1 cellular context compared by ENCODE assay signal in genomic region chr22:27473533-27473932, GRCh38.
TF ChIP-seq lines count a peak whose summit lies in the region.

No MANE protein-coding gene starts in this region.

TF ChIP-seq in HCT116, 20 proteins besides CTCF, POLR2A, EP300 and RAD21:
- TF ChIP-seq ZFX (IDR thresholded peaks at IDR 0.05) (no peak), EZH2phosphoT487 (IDR thresholded peaks at IDR 0.05; ENCODE audit: borderline replicate concordance) (no peak), POLR2AphosphoS5 (IDR thresholded peaks at IDR 0.05; ENCODE audit: low read depth, low read length) (no peak), JUND (IDR thresholded peaks at IDR 0.05) (no peak), EZH2 (IDR thresholded peaks at IDR 0.05) (no peak), FOSL1 (IDR thresholded peaks at IDR 0.05; ENCODE audit: low read depth) (no peak), TCF7L2 (IDR thresholded peaks at IDR 0.05; ENCODE audit: borderline replicate concordance, extremely low read depth, insufficient read depth, insufficient read length) (no peak), ELF1 (IDR thresholded peaks at IDR 0.05; ENCODE audit: borderline replicate concordance, low read depth) (no peak), SRF (IDR thresholded peaks at IDR 0.05; ENCODE audit: low read depth) (no peak), CEBPB (IDR thresholded peaks at IDR 0.05; ENCODE audit: low read depth) (no peak), ATF3 (IDR thresholded peaks at IDR 0.05) (no peak), SP1 (IDR thresholded peaks at IDR 0.05; ENCODE audit: low read depth) (no peak), YY1 (IDR thresholded peaks at IDR 0.05; ENCODE audit: extremely low read depth, insufficient replicate concordance, low read depth, low read length) (no peak), EGR1 (IDR thresholded peaks at IDR 0.05; ENCODE audit: low read depth) (no peak)
- TF ChIP-seq, protein P1, sequence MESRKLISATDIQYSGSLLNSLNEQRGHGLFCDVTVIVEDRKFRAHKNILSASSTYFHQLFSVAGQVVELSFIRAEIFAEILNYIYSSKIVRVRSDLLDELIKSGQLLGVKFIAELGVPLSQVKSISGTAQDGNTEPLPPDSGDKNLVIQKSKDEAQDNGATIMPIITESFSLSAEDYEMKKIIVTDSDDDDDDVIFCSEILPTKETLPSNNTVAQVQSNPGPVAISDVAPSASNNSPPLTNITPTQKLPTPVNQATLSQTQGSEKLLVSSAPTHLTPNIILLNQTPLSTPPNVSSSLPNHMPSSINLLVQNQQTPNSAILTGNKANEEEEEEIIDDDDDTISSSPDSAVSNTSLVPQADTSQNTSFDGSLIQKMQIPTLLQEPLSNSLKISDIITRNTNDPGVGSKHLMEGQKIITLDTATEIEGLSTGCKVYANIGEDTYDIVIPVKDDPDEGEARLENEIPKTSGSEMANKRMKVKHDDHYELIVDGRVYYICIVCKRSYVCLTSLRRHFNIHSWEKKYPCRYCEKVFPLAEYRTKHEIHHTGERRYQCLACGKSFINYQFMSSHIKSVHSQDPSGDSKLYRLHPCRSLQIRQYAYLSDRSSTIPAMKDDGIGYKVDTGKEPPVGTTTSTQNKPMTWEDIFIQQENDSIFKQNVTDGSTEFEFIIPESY (IDR thresholded peaks at IDR 0.05; ENCODE audit: extremely low read depth, insufficient replicate concordance, low read length), result no peak
